ENCODE assay signal across 16 cellular contexts in the genomic region with DNA sequence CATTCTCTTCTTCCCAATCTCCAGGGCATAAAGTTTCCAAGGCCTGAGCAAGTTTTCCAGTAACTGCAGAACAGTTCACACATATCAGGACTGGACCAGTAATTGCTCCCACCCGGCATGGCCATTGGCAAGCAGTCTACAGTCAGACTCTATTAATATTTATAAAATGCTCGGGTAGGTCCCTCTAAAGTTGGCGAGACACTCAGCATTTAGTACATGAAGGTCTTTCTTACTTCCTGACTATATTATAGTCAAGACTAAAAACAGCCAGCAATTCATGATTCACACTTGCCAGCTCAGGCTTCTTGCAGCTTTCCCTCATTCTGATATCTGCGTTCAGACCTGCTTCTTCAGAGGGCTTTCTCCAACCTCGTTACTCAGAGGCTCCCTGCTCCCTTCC. TPM values are rescaled to one million over a fixed set of nuclear protein-coding genes. Genes with fewer than 3 reads are reported as not detected.
DNase-seq lines count a peak whose midpoint lies in the region; TF ChIP-seq lines count a peak whose summit lies in the region.
"Had no signal": no experiment of that assay in that cellular context is flagged by ENCODE, and none has a peak within 500 bp of the region (broad histone marks: within the 10 kb centered on the region; RNA-seq: fewer than 3 reads in every experiment).

No MANE protein-coding gene starts in this region.

- H3K27ac Mint-ChIP-seq in mesothelial cell of epicardium = peak overlapping the region; percentile 4
- no peak overlapping the region for H3K27ac Mint-ChIP-seq in T-helper 2 cell treated with Interferon-gamma antibody and Interleukin-4, amounts not matched to agents 5 μg/mL and 100 μg/mL, for 36 hours
- H3K27ac Mint-ChIP-seq: naive thymus-derived CD4-positive, alpha-beta T cell; stimulated activated naive B cell treated with anti-CD40 and anti-IgM and Interleukin-4, amounts not matched to agents 10 μg/mL and 1 μg/mL and 100 μg/mL, for 72 hours had no signal

- peaks cover 50% of the 10 kb centered on the region for H3K4me1 Mint-ChIP-seq in mesothelial cell of epicardium
- H3K4me1 Mint-ChIP-seq in T-helper 2 cell treated with Interferon-gamma antibody and Interleukin-4, amounts not matched to agents 5 μg/mL and 100 μg/mL, for 36 hours (ENCODE audit: low read depth) = no peaks in the 10 kb centered on the region
- H3K4me1 Mint-ChIP-seq: stimulated activated naive B cell treated with anti-CD40 and anti-IgM and Interleukin-4, amounts not matched to agents 10 μg/mL and 1 μg/mL and 100 μg/mL, for 72 hours had no signal

- DNase-seq in AG04450 (ENCODE audit: low read depth, low spot score) (no peak), dermis blood vessel endothelial cell (peak; percentile 82), mesothelial cell of epicardium (ENCODE audit: low spot score in 2 of 2, unreplicated experiment in 2 of 2) (no peak), NCI-H2171 (lab: John Stamatoyannopoulos, UW) (no peak)
- no peak for DNase-seq in effector CD4-positive, alpha-beta T cell
- no peak for DNase-seq in activated CD4-positive, alpha-beta T cell treated with anti-CD3 and anti-CD28 coated beads, Interleukin-2, amount 50 U/mL, for 48 hours
- DNase-seq in T-helper 2 cell treated with Interferon-gamma antibody and Interleukin-4, amounts not matched to agents 5 μg/mL and 100 μg/mL, for 36 hours (ENCODE audit: low spot score) = no peak
- DNase-seq: activated CD4-positive, alpha-beta T cell treated with anti-CD3 and anti-CD28 coated beads for 4 hours; activated gamma-delta T cell; BE2C; GOT3; naive thymus-derived CD4-positive, alpha-beta T cell; NCI-H226; stimulated activated naive B cell treated with anti-CD40 and anti-IgM and Interleukin-4, amounts not matched to agents 10 μg/mL and 1 μg/mL and 100 μg/mL, for 72 hours had no signal

- H3K9ac ChIP-seq in OCI-LY1 (ENCODE audit: low read length) = no peak overlapping the region

- H4K20me1 ChIP-seq in OCI-LY1 (ENCODE audit: insufficient read depth, low read length) = no peaks in the 10 kb centered on the region

- H3K27ac ChIP-seq in AG04450 (ENCODE audit: low read depth, low read length) (peak overlapping the region; percentile 47), OCI-LY1 (ENCODE audit: low read depth, low read length, poor library complexity, severe bottlenecking) (peak overlapping the region; percentile 23)
- H3K27ac ChIP-seq: SJSA1 had no signal

- H3K4me3 ChIP-seq in AG04450 (ENCODE audit: low read depth, low read length) = no peak overlapping the region
- H3K4me3 ChIP-seq in OCI-LY1 (ENCODE audit: low read depth, low read length, poor library complexity, severe bottlenecking) = no peak overlapping the region
- H3K4me3 ChIP-seq: SJSA1 had no signal

- CTCF ChIA-PET in AG04450 (lab: Charles Lee) = interaction anchor here (3.6 kb wide), 1 partner anchor 50 kb away, joined by 17 read pairs; no protein-coding TSS in a partner anchor

- no peaks in the 10 kb centered on the region for H3K9me2 ChIP-seq in OCI-LY1 (ENCODE audit: low read depth, low read length)

- POLR2A ChIA-PET in AG04450 (lab: Yijun Ruan, JAX) = interaction anchor here (0.7 to 1.6 kb wide), 2 partner anchors 26 to 37 kb away, joined by 3 to 5 read pairs; a partner anchor contains a TSS

- H3K4me2 ChIP-seq in OCI-LY1 (ENCODE audit: low read length) = no peak overlapping the region

- no peaks in the 10 kb centered on the region for H3K9me3 ChIP-seq in AG04450 (ENCODE audit: control insufficient read depth, insufficient read depth, low read length)
- no peaks in the 10 kb centered on the region for H3K9me3 ChIP-seq in OCI-LY1 (ENCODE audit: low read length)
- H3K9me3 ChIP-seq: BE2C, SJSA1 had no signal

- H3K4me1 ChIP-seq in OCI-LY1 (ENCODE audit: insufficient read depth, low read length, severe bottlenecking) = peaks cover 43% of the 10 kb centered on the region

- H3K9me3 Mint-ChIP-seq in mesothelial cell of epicardium = no peaks in the 10 kb centered on the region
- no peaks in the 10 kb centered on the region for H3K9me3 Mint-ChIP-seq in T-helper 2 cell treated with Interferon-gamma antibody and Interleukin-4, amounts not matched to agents 5 μg/mL and 100 μg/mL, for 36 hours
- H3K9me3 Mint-ChIP-seq: naive thymus-derived CD4-positive, alpha-beta T cell; stimulated activated naive B cell treated with anti-CD40 and anti-IgM and Interleukin-4, amounts not matched to agents 10 μg/mL and 1 μg/mL and 100 μg/mL, for 72 hours had no signal

- no peak overlapping the region for H3K4me3 Mint-ChIP-seq in mesothelial cell of epicardium
- no peak overlapping the region for H3K4me3 Mint-ChIP-seq in T-helper 2 cell treated with Interferon-gamma antibody and Interleukin-4, amounts not matched to agents 5 μg/mL and 100 μg/mL, for 36 hours
- H3K4me3 Mint-ChIP-seq: naive thymus-derived CD4-positive, alpha-beta T cell; stimulated activated naive B cell treated with anti-CD40 and anti-IgM and Interleukin-4, amounts not matched to agents 10 μg/mL and 1 μg/mL and 100 μg/mL, for 72 hours had no signal

- H3K27me3 Mint-ChIP-seq in mesothelial cell of epicardium (ENCODE audit: low read depth) = no peaks in the 10 kb centered on the region
- H3K27me3 Mint-ChIP-seq in T-helper 2 cell treated with Interferon-gamma antibody and Interleukin-4, amounts not matched to agents 5 μg/mL and 100 μg/mL, for 36 hours (ENCODE audit: low read depth) = peaks cover 10% of the 10 kb centered on the region
- H3K27me3 Mint-ChIP-seq: stimulated activated naive B cell treated with anti-CD40 and anti-IgM and Interleukin-4, amounts not matched to agents 10 μg/mL and 1 μg/mL and 100 μg/mL, for 72 hours had no signal

- peaks cover 2% of the 10 kb centered on the region for H3K36me3 Mint-ChIP-seq in mesothelial cell of epicardium
- H3K36me3 Mint-ChIP-seq in T-helper 2 cell treated with Interferon-gamma antibody and Interleukin-4, amounts not matched to agents 5 μg/mL and 100 μg/mL, for 36 hours (ENCODE audit: low read depth) = no peaks in the 10 kb centered on the region
- H3K36me3 Mint-ChIP-seq: naive thymus-derived CD4-positive, alpha-beta T cell; stimulated activated naive B cell treated with anti-CD40 and anti-IgM and Interleukin-4, amounts not matched to agents 10 μg/mL and 1 μg/mL and 100 μg/mL, for 72 hours had no signal

- no peaks in the 10 kb centered on the region for H3K36me3 ChIP-seq in OCI-LY1 (ENCODE audit: insufficient read depth, low read length)
- H3K36me3 ChIP-seq: BE2C had no signal

- H2AFZ ChIP-seq in OCI-LY1 (ENCODE audit: low read length) = no peak overlapping the region

- H3K27me3 ChIP-seq in AG04450 (ENCODE audit: control insufficient read depth, insufficient read depth, low read length) = no peaks in the 10 kb centered on the region
- no peaks in the 10 kb centered on the region for H3K27me3 ChIP-seq in OCI-LY1 (ENCODE audit: insufficient read depth, low read length)
- H3K27me3 ChIP-seq: BE2C, SJSA1 had no signal

- no peaks in the 10 kb centered on the region for H3F3A ChIP-seq in OCI-LY1 (ENCODE audit: insufficient read depth, low read length)

- H3K79me2 ChIP-seq in OCI-LY1 (ENCODE audit: insufficient read depth, low read length) = no peaks in the 10 kb centered on the region

- TF ChIP-seq CTCF in AG04450 (IDR thresholded peaks at IDR 0.05; ENCODE audit: low read depth, low read length) (no peak), OCI-LY1 (IDR thresholded peaks at IDR 0.05; ENCODE audit: low read length) (no peak), mesothelial cell of epicardium (IDR thresholded peaks at IDR 0.05; ENCODE audit: unreplicated experiment) (no peak)

RNA-seq across cellular contexts. Expression of a gene that starts 25.4 kb away (rescaled TPM):
- polyA plus RNA-seq in AG04450 (2011; rRNA removed) = 33.7 and 41.8 TPM in 2 replicates
- polyA minus RNA-seq in AG04450 (2011; rRNA and poly(A)+ RNA removed) = 12.3 and 14.6 TPM in 2 replicates
- total RNA-seq in dermis blood vessel endothelial cell (27.2 and 34.9 TPM in 2 replicates), mesothelial cell of epicardium (74.2 to 80.2 TPM (median 77.7 TPM) in 3 replicates)
